Comparison of ENCODE assay signal across 8 cellular contexts in the genomic region with DNA sequence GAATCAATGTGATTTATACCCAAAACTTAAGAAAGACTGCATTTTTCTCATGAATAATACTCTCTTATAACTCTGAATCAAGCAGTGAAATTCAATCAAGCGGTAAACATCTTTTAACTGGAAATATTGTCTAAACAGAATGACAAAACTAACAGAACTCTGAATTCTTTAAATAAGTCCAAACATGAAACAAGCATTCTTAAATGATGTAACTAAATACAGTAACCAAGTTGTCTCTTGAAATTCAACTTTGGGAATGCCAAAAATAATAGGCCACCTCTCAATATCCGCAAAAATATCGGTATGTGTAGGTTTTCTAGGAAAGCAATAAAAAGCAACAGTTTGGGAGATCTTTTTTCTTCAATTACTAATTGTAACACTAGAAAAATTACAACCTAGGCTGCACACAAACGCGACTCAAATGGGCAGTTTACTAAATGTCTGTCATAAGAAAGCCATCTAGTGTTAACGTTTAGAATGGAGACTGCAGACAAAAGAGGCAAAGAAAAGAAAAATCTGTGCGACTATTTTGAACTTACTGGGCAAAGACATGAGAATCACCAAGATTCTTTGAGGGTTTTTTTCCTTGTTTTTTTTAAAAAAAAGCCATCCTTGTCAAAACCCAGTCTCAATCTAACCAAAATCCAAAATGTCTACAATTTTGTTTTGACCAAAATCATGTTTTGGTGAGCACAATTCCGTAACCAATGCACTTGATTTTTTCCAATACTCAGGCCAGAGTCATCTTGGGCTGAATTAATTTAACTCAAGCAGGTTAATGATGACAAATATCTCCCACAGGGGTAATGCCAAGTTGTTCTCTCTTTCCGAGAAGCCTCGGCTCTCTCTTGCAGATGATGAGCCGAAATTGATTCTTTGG. TPM values are rescaled to one million over a fixed set of nuclear protein-coding genes. Genes with fewer than 3 reads are reported as not detected.
DNase-seq lines count a peak whose midpoint lies in the region; ATAC-seq and TF ChIP-seq lines count a peak whose summit lies in the region.

No MANE protein-coding gene starts in this region.

- no peaks in the 10 kb centered on the region for H3K27me3 Mint-ChIP-seq in activated T-helper 17 cell treated with anti-CD3 and anti-CD28 coated beads, Interleukin-2, amount 50 U/mL, for 72 hours

- ATAC-seq in activated T-helper 17 cell treated with anti-CD3 and anti-CD28 coated beads, Interleukin-2, amount 50 U/mL, for 72 hours (replicated peaks), result peak; percentile 39
- ATAC-seq in GM19452 (IDR thresholded peaks at IDR 0.05; ENCODE audit: unreplicated experiment), result no peak

- peak; percentile 53 for TF ChIP-seq CTCF in LNCAP (IDR thresholded peaks at IDR 0.05)

- H3K9me3 Mint-ChIP-seq in activated T-helper 17 cell treated with anti-CD3 and anti-CD28 coated beads, Interleukin-2, amount 50 U/mL, for 72 hours, result no peaks in the 10 kb centered on the region

- DNase-seq in DMS114 treated with DMSO at 0.1 percent for 48 hours (lab: John Stamatoyannopoulos, UW; ENCODE audit: unreplicated experiment) (peak; percentile 30), glomerular visceral epithelial cell (ENCODE audit: extremely low spot score) (peak; percentile 38), renal cortical epithelial cell (ENCODE audit: low read depth) (peak; percentile 68)
- DNase-seq in stimulated activated CD4-positive, alpha-beta T cell treated with anti-CD3 and anti-CD28 coated beads, Interleukin-4, amount 100 ng/mL, for 24 hours, result no peak
- DNase-seq in effector CD8-positive, alpha-beta T cell (lab: John Stamatoyannopoulos, UW), result no peak

- peaks cover 7% of the 10 kb centered on the region for H3K36me3 Mint-ChIP-seq in activated T-helper 17 cell treated with anti-CD3 and anti-CD28 coated beads, Interleukin-2, amount 50 U/mL, for 72 hours (ENCODE audit: low read depth)

- peak overlapping the region; percentile 88 for H3K27ac Mint-ChIP-seq in activated T-helper 17 cell treated with anti-CD3 and anti-CD28 coated beads, Interleukin-2, amount 50 U/mL, for 72 hours

- peak overlapping the region; percentile 87 for H3K4me3 Mint-ChIP-seq in activated T-helper 17 cell treated with anti-CD3 and anti-CD28 coated beads, Interleukin-2, amount 50 U/mL, for 72 hours

- peaks cover 27% of the 10 kb centered on the region for H3K4me1 Mint-ChIP-seq in activated T-helper 17 cell treated with anti-CD3 and anti-CD28 coated beads, Interleukin-2, amount 50 U/mL, for 72 hours

RNA-seq across cellular contexts. Expression of a gene that starts 1.4 kb away (rescaled TPM):
- total RNA-seq in activated T-helper 17 cell treated with anti-CD3 and anti-CD28 coated beads, Interleukin-2, amount 50 U/mL, for 72 hours, result 10 to 100 TPM in 1 of 2 donors, 1 to 10 TPM in 1; 2.9 to 19.1 TPM
- 22.6 and 78.2 TPM in 2 replicates for total RNA-seq in renal cortical epithelial cell

Comparison
In these comparisons a context has a peak if more than half of its experiments do, and no peak if none do; other contexts are left out.
1. DNase-seq: peak in DMS114 treated with DMSO at 0.1 percent for 48 hours (single experiment), glomerular visceral epithelial cell (single experiment) and renal cortical epithelial cell (single experiment); none in stimulated activated CD4-positive, alpha-beta T cell treated with anti-CD3 and anti-CD28 coated beads, Interleukin-4, amount 100 ng/mL, for 24 hours (single experiment) and effector CD8-positive, alpha-beta T cell (single experiment).